Comparison of ENCODE assay signal across 1 cellular context in the genomic region with DNA sequence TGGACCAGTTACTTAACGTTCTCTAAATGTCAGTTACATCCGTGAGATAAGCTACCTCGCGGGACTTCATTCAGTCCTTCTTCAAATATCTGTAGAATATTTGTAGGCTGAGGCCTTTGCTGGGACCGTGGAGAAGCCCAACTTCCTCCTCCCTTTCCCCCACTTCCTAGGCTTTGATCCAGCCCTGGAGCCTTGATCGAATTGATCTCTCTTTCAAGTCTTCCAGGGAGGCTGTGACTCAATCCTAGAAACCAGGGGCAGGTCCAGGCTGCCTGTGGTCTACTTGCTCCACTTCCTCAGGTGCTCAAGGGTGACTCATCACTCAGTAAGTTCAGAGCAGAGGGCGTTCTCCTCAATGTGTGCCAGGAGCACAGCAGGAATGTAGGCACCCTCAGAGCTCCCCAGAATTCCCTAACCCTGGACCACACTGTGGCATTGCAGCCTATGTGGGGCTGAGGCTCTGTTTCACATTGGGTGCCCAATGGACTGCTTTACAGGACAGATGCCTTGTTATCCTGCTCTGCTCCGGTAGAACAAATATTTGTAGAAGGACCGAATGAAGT.
TF ChIP-seq lines count a peak whose summit lies in the region.

No MANE protein-coding gene starts in this region.

TF ChIP-seq in IMR-90, 13 proteins besides CTCF, POLR2A, EP300 and RAD21 (continued from another document):
- TF ChIP-seq BHLHE40 (IDR thresholded peaks at IDR 0.05; ENCODE audit: low read depth, low read length) (0 out of 2 replicates have a peak, but pooled peaks have one; percentile 12), SMC3 (IDR thresholded peaks at IDR 0.05; ENCODE audit: low read depth, low read length) (no peak)
TF ChIP-seq in IMR-90: peak in this region for 3.
